9 cellular contexts compared by ENCODE assay signal in the genomic region with DNA sequence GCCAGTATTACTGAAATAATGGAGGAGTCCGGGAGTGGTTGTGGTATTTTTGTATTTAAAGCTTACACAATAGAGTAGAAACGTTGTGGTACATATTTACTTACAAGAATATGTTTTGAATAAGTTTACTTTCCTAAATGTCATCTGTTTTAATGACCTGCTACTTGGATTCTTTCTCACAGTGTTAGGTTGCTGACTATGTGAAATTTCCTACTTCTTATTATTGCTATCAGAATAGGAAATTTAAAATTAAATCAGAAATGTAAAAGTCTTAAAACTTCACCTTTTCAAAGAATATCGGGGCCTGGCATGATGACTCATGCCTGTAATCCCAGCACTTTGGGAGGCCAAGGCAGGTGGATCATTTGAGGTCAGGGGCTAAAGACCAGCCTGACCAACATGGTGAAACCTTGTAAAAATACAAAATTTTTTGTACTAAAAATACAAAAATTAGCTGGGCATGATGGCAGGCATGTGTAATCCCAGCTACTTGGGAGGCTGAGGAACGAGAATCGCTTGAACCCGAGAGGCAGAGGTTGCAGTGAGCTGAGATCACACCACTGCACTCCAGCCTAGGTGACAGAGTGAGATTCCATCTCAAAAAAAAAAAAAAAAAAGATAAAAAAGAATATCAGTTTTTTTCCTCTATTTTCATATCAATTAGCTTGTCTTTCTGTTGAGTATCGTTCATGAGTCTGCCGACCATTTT.
A peak's percentile ranks its signal among the peaks of the same experiment; 100 is the strongest.
DNase-seq lines count a peak whose midpoint lies in the region; ATAC-seq and TF ChIP-seq lines count a peak whose summit lies in the region.
"Had no signal": no experiment of that assay in that cellular context is flagged by ENCODE, and none has a peak within 500 bp of the region (broad histone marks: within the 10 kb centered on the region; RNA-seq: fewer than 3 reads in every experiment).

No MANE protein-coding gene starts in this region.

- no peaks in the 10 kb centered on the region for H3K27me3 ChIP-seq in Peyer's patch
- H3K27me3 ChIP-seq in endodermal cell (ENCODE audit: control insufficient read depth, insufficient read depth, low read length, poor library complexity, severe bottlenecking): no peaks in the 10 kb centered on the region
- H3K27me3 ChIP-seq in sigmoid colon: no peaks in the 10 kb centered on the region

- peaks cover 30% of the 10 kb centered on the region for H3K4me1 Mint-ChIP-seq in endodermal cell

- intact Hi-C loops in sigmoid colon (cut with DNase I): loop anchor here (5.0 kb wide), 1 partner anchor 42 kb away; no protein-coding TSS in a partner anchor

- TF ChIP-seq POLR2A in Peyer's patch (IDR thresholded peaks at IDR 0.05) (no peak), sigmoid colon (IDR thresholded peaks at IDR 0.05) (no peak)

- H3K9me3 ChIP-seq in Peyer's patch (no peaks in the 10 kb centered on the region), endodermal cell (ENCODE audit: control insufficient read depth, low read length) (no peaks in the 10 kb centered on the region), sigmoid colon (no peaks in the 10 kb centered on the region)

- WGBS in endodermal cell (ENCODE audit: insufficient coverage in 1 of 2, insufficient read length in 1 of 2), 2 experiments: 91% methylated on average over 7 of the region's 8 CpGs; no CpG with 5 or more reads in 1 of the 2 experiments
- 73 to 75% methylated on average over 8 of the region's 8 CpGs for WGBS in sigmoid colon, 2 donors

- DNase-seq in GM12865 (ENCODE audit: low read depth): peak; percentile 45
- DNase-seq in Peyer's patch: no peak
- DNase-seq in endodermal cell: no peak
- no peak for DNase-seq in sigmoid colon
- DNase-seq in NCI-H146 treated with DMSO at 0.1 percent for 48 hours (lab: John Stamatoyannopoulos, UW; ENCODE audit: unreplicated experiment): no peak
- no peak for DNase-seq in GM13976 (ENCODE audit: low spot score)
- DNase-seq: NCI-H1694 treated with DMSO at 0.1 percent for 48 hours had no signal

- ATAC-seq in HG03175 (IDR thresholded peaks at IDR 0.05; ENCODE audit: unreplicated experiment) (no peak), GM19324 (IDR thresholded peaks at IDR 0.05; ENCODE audit: low FRiP score, unreplicated experiment) (no peak)

- H3K4me3 ChIP-seq in GM12865 (ENCODE audit: low read depth, low read length) (peak overlapping the region; percentile 65), Peyer's patch (no peak overlapping the region), endodermal cell (ENCODE audit: low read length) (no peak overlapping the region), sigmoid colon (no peak overlapping the region)

- H3K4me1 ChIP-seq in Peyer's patch: peaks cover 0 to 48% (median 12%) of the 10 kb centered on the region in 4 donors
- peaks cover 11% of the 10 kb centered on the region for H3K4me1 ChIP-seq in endodermal cell (ENCODE audit: control insufficient read depth, insufficient read depth, low read length)
- peaks cover 0 to 67% (median 50%) of the 10 kb centered on the region in 4 donors for H3K4me1 ChIP-seq in sigmoid colon

- H3K9me3 Mint-ChIP-seq in endodermal cell: no peaks in the 10 kb centered on the region

- no peak overlapping the region for H3K9ac ChIP-seq in endodermal cell (ENCODE audit: extremely low read depth, low read length, poor library complexity, severe bottlenecking)

- H3K27ac ChIP-seq in Peyer's patch (peak overlapping the region; percentile 22 to 93 (median 74)), endodermal cell (ENCODE audit: low read depth, low read length) (peak overlapping the region; percentile 38), sigmoid colon (peak overlapping the region; percentile 78 to 93 (median 82))

- no peak for TF ChIP-seq EP300 in sigmoid colon (IDR thresholded peaks at IDR 0.05)

- no peak overlapping the region for H3K27ac Mint-ChIP-seq in endodermal cell

- in situ Hi-C loops in GM13976 (cut with MboI; ENCODE audit: low sequenced_read_pairs, unreplicated experiment): no loop called here

- H3K27me3 Mint-ChIP-seq in endodermal cell (ENCODE audit: insufficient read depth): no peaks in the 10 kb centered on the region

- H3K36me3 Mint-ChIP-seq in endodermal cell (ENCODE audit: low read depth): peaks cover 3% of the 10 kb centered on the region

- no peak overlapping the region for H3K4me3 Mint-ChIP-seq in endodermal cell

- no peaks in the 10 kb centered on the region for H3K36me3 ChIP-seq in Peyer's patch
- no peaks in the 10 kb centered on the region for H3K36me3 ChIP-seq in endodermal cell (ENCODE audit: control insufficient read depth, insufficient read depth, low read length)
- H3K36me3 ChIP-seq in sigmoid colon: no peaks in the 10 kb centered on the region

- TF ChIP-seq CTCF in GM12865 (IDR thresholded peaks at IDR 0.05; ENCODE audit: insufficient read depth, low read depth, low read length, missing control alignments): no peak
- TF ChIP-seq CTCF in Peyer's patch (IDR thresholded peaks at IDR 0.05): no peak
- TF ChIP-seq CTCF in endodermal cell (conservative IDR thresholded peaks at IDR 0.05): no peak
- no peak for TF ChIP-seq CTCF in sigmoid colon (IDR thresholded peaks at IDR 0.05)
- TF ChIP-seq CTCF in GM13976 (IDR thresholded peaks at IDR 0.05; ENCODE audit: borderline replicate concordance, control extremely low read depth, extremely low read depth, insufficient read depth, missing control alignments): no peak
